ENCODE assay signal across 8 cellular contexts in genomic region chr6:111874030-111874425, GRCh38. TPM values are rescaled to one million over a fixed set of nuclear protein-coding genes. Genes with fewer than 3 reads are reported as not detected.
DNase-seq lines count a peak whose midpoint lies in the region; ATAC-seq and TF ChIP-seq lines count a peak whose summit lies in the region.

No MANE protein-coding gene starts in this region.

- H3K27ac ChIP-seq in ectodermal cell (ENCODE audit: insufficient read depth, low read depth, low read length, poor library complexity, severe bottlenecking) (peak overlapping the region; percentile 62), neuronal stem cell (replicated peaks; ENCODE audit: low read length) (peak overlapping the region; percentile 87), vagina (peak overlapping the region; percentile 74)

- no peak overlapping the region for H2BK120ac ChIP-seq in neuronal stem cell (ENCODE audit: low read depth, low read length)

- H4K8ac ChIP-seq in neuronal stem cell (ENCODE audit: low read depth, low read length) = no peak overlapping the region

- no peak overlapping the region for H2BK15ac ChIP-seq in neuronal stem cell (ENCODE audit: low read length)

- 25 to 27% methylated on average over 7 to 8 of the region's 8 CpGs for WGBS in ectodermal cell, 2 experiments
- WGBS in neuronal stem cell (ENCODE audit: extremely low coverage in 2 of 2, insufficient read length in 2 of 2, insufficient replicate concordance in 1 of 2), 2 donors = no CpG with 5 or more reads among the region's 8 CpGs

- no peak for ATAC-seq in activated CD4-positive, CD25-positive, alpha-beta regulatory T cell treated with anti-CD3 and anti-CD28 coated beads, Interleukin-2, amount 50 U/mL, for 24 hours
- no peak for ATAC-seq in HG03095 (IDR thresholded peaks at IDR 0.05; ENCODE audit: unreplicated experiment)

- TF ChIP-seq CTCF in vagina (IDR thresholded peaks at IDR 0.05) = no peak

- no peak overlapping the region for H3K14ac ChIP-seq in neuronal stem cell (ENCODE audit: low read length)

- no peak overlapping the region for H2BK12ac ChIP-seq in neuronal stem cell (ENCODE audit: low read length)

- peak overlapping the region; percentile 81 for H2AFZ ChIP-seq in neuronal stem cell (ENCODE audit: low read length)

- intact Hi-C loops in vagina (cut with DNase I) = loop anchor here (5.0 to 10.0 kb wide), 2 partner anchors 121 to 162 kb away; no protein-coding TSS in a partner anchor

- no peak overlapping the region for H2BK5ac ChIP-seq in neuronal stem cell (ENCODE audit: low read length)

- H3K9ac ChIP-seq in neuronal stem cell (ENCODE audit: low read depth, low read length, poor library complexity) = no peak overlapping the region

- H3K4ac ChIP-seq in neuronal stem cell (ENCODE audit: low read length) = no peak overlapping the region

- H3K18ac ChIP-seq in neuronal stem cell (ENCODE audit: low read length) = no peak overlapping the region

- no peak overlapping the region for H2AK5ac ChIP-seq in neuronal stem cell (ENCODE audit: low read depth, low read length)

- H3K4me2 ChIP-seq in neuronal stem cell (ENCODE audit: insufficient read depth, low read length, poor library complexity, severe bottlenecking) = peak overlapping the region; percentile 92

- DNase-seq in activated CD4-positive, CD25-positive, alpha-beta regulatory T cell (lab: John Stamatoyannopoulos, UW) = peak; percentile 5 to 52 (median 21)
- peak; percentile 45 for DNase-seq in activated CD4-positive, alpha-beta T cell treated with anti-CD3 and anti-CD28 coated beads for 1 hour
- DNase-seq in neuronal stem cell (ENCODE audit: low spot score) (no peak), vagina (ENCODE audit: extremely low spot score in 2 of 2) (no peak), cortex of kidney (lab: John Stamatoyannopoulos, UW) (no peak)

- H3K79me1 ChIP-seq in neuronal stem cell (ENCODE audit: low read depth, low read length) = no peaks in the 10 kb centered on the region

- H3K36me3 ChIP-seq in ectodermal cell (ENCODE audit: control insufficient read depth, insufficient read depth, low read length) (no peaks in the 10 kb centered on the region), neuronal stem cell (replicated peaks in 1 of 2; ENCODE audit: control insufficient read depth in 2 of 2, insufficient read depth in 2 of 2, low read length in 2 of 2) (peaks cover 0 to 17% of the 10 kb centered on the region in 2 donors), vagina (no peaks in the 10 kb centered on the region)

- H3K23ac ChIP-seq in neuronal stem cell (ENCODE audit: low read depth, low read length, poor library complexity) = no peak overlapping the region

- H3K4me1 ChIP-seq in ectodermal cell (ENCODE audit: control insufficient read depth, insufficient read depth, low read length) (peaks cover 14% of the 10 kb centered on the region), neuronal stem cell (ENCODE audit: control insufficient read depth in 2 of 2, insufficient read depth in 1 of 2, low read depth in 1 of 2, low read length in 2 of 2) (peaks cover 8 to 12% of the 10 kb centered on the region in 2 donors), vagina (peaks cover 25% of the 10 kb centered on the region)

- no peak overlapping the region for H4K91ac ChIP-seq in neuronal stem cell (ENCODE audit: low read depth, low read length, poor library complexity)

- H3K4me3 ChIP-seq in ectodermal cell (ENCODE audit: insufficient read depth, low read depth, low read length) (peak overlapping the region; percentile 75), neuronal stem cell (ENCODE audit: low read length in 2 of 2) (peak overlapping the region; percentile 84 to 89), vagina (peak overlapping the region; percentile 64 to 90)

- no peak for TF ChIP-seq POLR2A in vagina (IDR thresholded peaks at IDR 0.05)

- no peaks in the 10 kb centered on the region for H3K9me3 ChIP-seq in ectodermal cell (ENCODE audit: control insufficient read depth, low read length)
- peaks cover 0 to 8% of the 10 kb centered on the region in 2 donors for H3K9me3 ChIP-seq in neuronal stem cell (replicated peaks in 1 of 2; ENCODE audit: control insufficient read depth in 2 of 2, insufficient read depth in 1 of 2, low read depth in 1 of 2, low read length in 2 of 2)
- no peaks in the 10 kb centered on the region for H3K9me3 ChIP-seq in vagina

- H3K27me3 ChIP-seq in ectodermal cell (ENCODE audit: control insufficient read depth, insufficient read depth, low read length, poor library complexity, severe bottlenecking) (no peaks in the 10 kb centered on the region), neuronal stem cell (ENCODE audit: control insufficient read depth in 3 of 3, insufficient read depth in 3 of 3, low read depth in 1 of 3, low read length in 3 of 3) (no peaks in the 10 kb centered on the region), vagina (no peaks in the 10 kb centered on the region)

RNA-seq across cellular contexts. Expression of gene FYN, which starts 0.8 kb away (rescaled TPM):
- 174 TPM for polyA plus RNA-seq in ectodermal cell (2013, experiment 1 of 4)
- 163 TPM for polyA plus RNA-seq in ectodermal cell (2013, experiment 2 of 4)
- 134 TPM for polyA plus RNA-seq in ectodermal cell (2013, experiment 3 of 4)
- 143 TPM for polyA plus RNA-seq in ectodermal cell (2013, experiment 4 of 4)
- 176 TPM for polyA plus RNA-seq in neuronal stem cell (2013, experiment 1 of 2)
- 174 TPM for polyA plus RNA-seq in neuronal stem cell (2013, experiment 2 of 2)
- total RNA-seq in vagina = 130 TPM

Comparison
In these comparisons a context has a peak if more than half of its experiments do, and no peak if none do; other contexts are left out.
1. DNase-seq: peak in activated CD4-positive, CD25-positive, alpha-beta regulatory T cell (4 of 4) and activated CD4-positive, alpha-beta T cell treated with anti-CD3 and anti-CD28 coated beads for 1 hour (single experiment); none in neuronal stem cell (single experiment), vagina (0 of 2) and cortex of kidney (single experiment).
2. Peak in every context shown above with its lines, with median percentiles within 50 percentile points of each other: H3K27ac ChIP-seq and H3K4me3 ChIP-seq.